14 cellular contexts compared by ENCODE assay signal in genomic region chr7:137908106-137908505, GRCh38.
"Had no signal": no experiment of that assay in that cellular context is flagged by ENCODE, and none has a peak within 500 bp of the region (broad histone marks: within the 10 kb centered on the region; RNA-seq: fewer than 3 reads in every experiment).

No MANE protein-coding gene starts in this region.

- H3K27me3 ChIP-seq: upper lobe of right lung had no signal

- H3K27ac Mint-ChIP-seq: activated CD4-positive, alpha-beta T cell treated with anti-CD3 and anti-CD28 coated beads, Interleukin-2, amount 10 ng/mL, durations not matched to agents 24 days and 14 days; brain; nephron; WTC11 had no signal

- H3K4me3 ChIP-seq: upper lobe of right lung had no signal

- H3K9me3 Mint-ChIP-seq: activated CD4-positive, alpha-beta T cell treated with anti-CD3 and anti-CD28 coated beads, Interleukin-2, amount 10 ng/mL, durations not matched to agents 24 days and 14 days had no signal

- DNase-seq: activated CD4-positive, alpha-beta T cell treated with anti-CD3 and anti-CD28 coated beads, Interleukin-2, amount 10 ng/mL, durations not matched to agents 24 days and 14 days; activated naive CD4-positive, alpha-beta T cell treated with anti-CD3 and anti-CD28 coated beads, Interleukin-2, amount 50 U/mL, for 16 hours; activated T-cell treated with anti-CD3 and anti-CD28 coated beads for 4 hours; effector CD4-positive, alpha-beta T cell; mammary epithelial cell; occipital lobe; stimulated activated CD4-positive, alpha-beta T cell treated with anti-CD3 and anti-CD28 coated beads, Interleukin-15, amount 100 ng/mL, for 24 hours; stimulated activated CD4-positive, alpha-beta T cell treated with anti-CD3 and anti-CD28 coated beads, Interleukin-4, amount 100 ng/mL, for 24 hours; upper lobe of right lung had no signal

- H3K27ac ChIP-seq: upper lobe of right lung had no signal

- H3K4me3 Mint-ChIP-seq: activated CD4-positive, alpha-beta T cell treated with anti-CD3 and anti-CD28 coated beads, Interleukin-2, amount 10 ng/mL, durations not matched to agents 24 days and 14 days; brain; nephron; WTC11 had no signal

- H3K9me3 ChIP-seq: upper lobe of right lung had no signal

- ATAC-seq: Right ventricle myocardium inferior, SK-N-SH treated with all-trans-retinoic acid at 6 μM for 48 hours, upper lobe of right lung, WTC11 had no signal

- H3K27me3 Mint-ChIP-seq: activated CD4-positive, alpha-beta T cell treated with anti-CD3 and anti-CD28 coated beads, Interleukin-2, amount 10 ng/mL, durations not matched to agents 24 days and 14 days; brain had no signal
